ENCODE assay signal across 29 cellular contexts in genomic region chr2:199024224-199024623, GRCh38.
"Had no signal": no experiment of that assay in that cellular context is flagged by ENCODE, and none has a peak within 500 bp of the region (broad histone marks: within the 10 kb centered on the region; RNA-seq: fewer than 3 reads in every experiment).

No MANE protein-coding gene starts in this region.

- H3K4me3 ChIP-seq: stomach, suprapubic skin, testis, thoracic aorta, thyroid gland, tibial artery, tibial nerve, transverse colon, upper lobe of left lung, upper lobe of right lung, uterus, vagina had no signal

- DNase-seq: stimulated activated CD4-positive, alpha-beta T cell treated with anti-CD3 and anti-CD28 coated beads, Interleukin-2, amount 100 ng/mL, for 48 hours; stimulated activated CD4-positive, alpha-beta T cell treated with anti-CD3 and anti-CD28 coated beads, Interleukin-4, amount 100 ng/mL, for 1 hour; stimulated activated CD4-positive, alpha-beta T cell treated with anti-CD3 and anti-CD28 coated beads, Interleukin-4, amount 100 ng/mL, for 24 hours; stimulated activated CD4-positive, alpha-beta T cell treated with anti-CD3 and anti-CD28 coated beads, Interleukin-4, amount 100 ng/mL, for 4 hours; stimulated activated CD8-positive, alpha-beta memory T cell treated with anti-CD3 and anti-CD28 coated beads, Interleukin-4, amount 100 ng/mL, for 48 hours; stimulated activated naive B cell treated with anti-CD40 and anti-IgM and Interleukin-4, amounts not matched to agents 10 μg/mL and 1 μg/mL and 100 μg/mL, for 72 hours; stimulated activated naive CD4-positive, alpha-beta T cell; stimulated activated naive CD4-positive, alpha-beta T cell treated with Interleukin-2 at 50 U/mL for 16 hours; stimulated activated naive CD8-positive, alpha-beta T cell treated with anti-CD3 and anti-CD28 coated beads, Interleukin-15, amount 100 ng/mL, for 72 hours; stimulated activated naive CD8-positive, alpha-beta T cell treated with anti-CD3 and anti-CD28 coated beads, Interleukin-15, Interleukin-2, amounts not matched to agents 100 U/mL and 50 U/mL, for 24 hours; stomach; substantia nigra; testis; thyroid gland; tibial artery; transverse colon; trophoblast cell; upper lobe of left lung; upper lobe of right lung; uterus had no signal

- FAIRE-seq: urothelium cell line had no signal

- H3K27ac Mint-ChIP-seq: stimulated activated effector memory CD8-positive, alpha-beta T cell treated with anti-CD3 and anti-CD28 coated beads, Interleukin-12 subunit alpha, Interleukin-12 subunit beta, amount 100 ng/mL, for 72 hours; stimulated activated memory B cell treated with anti-CD40 and anti-IgM and Interleukin-4, amounts not matched to agents 10 μg/mL and 1 μg/mL and 100 μg/mL, for 72 hours; stimulated activated naive B cell treated with anti-CD40 and anti-IgM and Interleukin-4, amounts not matched to agents 10 μg/mL and 1 μg/mL and 100 μg/mL, for 72 hours; stimulated activated naive CD8-positive, alpha-beta T cell treated with anti-CD3 and anti-CD28 coated beads, Interleukin-15, amount 100 ng/mL, for 72 hours; stimulated activated naive CD8-positive, alpha-beta T cell treated with anti-CD3 and anti-CD28 coated beads, Interleukin-15, Interleukin-2, amounts not matched to agents 100 ng/mL and 50 ng/mL, for 24 hours; type B pancreatic cell had no signal

- H3K9me3 Mint-ChIP-seq: stimulated activated naive CD8-positive, alpha-beta T cell treated with anti-CD3 and anti-CD28 coated beads, Interleukin-15, amount 100 ng/mL, for 72 hours; stimulated activated naive CD8-positive, alpha-beta T cell treated with anti-CD3 and anti-CD28 coated beads, Interleukin-15, Interleukin-2, amounts not matched to agents 100 ng/mL and 50 ng/mL, for 24 hours; type B pancreatic cell had no signal

- H3K27me3 Mint-ChIP-seq: stimulated activated memory B cell treated with anti-CD40 and anti-IgM and Interleukin-4, amounts not matched to agents 10 μg/mL and 1 μg/mL and 100 μg/mL, for 72 hours; stimulated activated naive B cell treated with anti-CD40 and anti-IgM and Interleukin-4, amounts not matched to agents 10 μg/mL and 1 μg/mL and 100 μg/mL, for 72 hours; stimulated activated naive CD8-positive, alpha-beta T cell treated with anti-CD3 and anti-CD28 coated beads, Interleukin-15, amount 100 ng/mL, for 72 hours; stimulated activated naive CD8-positive, alpha-beta T cell treated with anti-CD3 and anti-CD28 coated beads, Interleukin-15, Interleukin-2, amounts not matched to agents 100 ng/mL and 50 ng/mL, for 24 hours had no signal

- H3K9me3 ChIP-seq: suprapubic skin, testis, thoracic aorta, thyroid gland, tibial artery, transverse colon, upper lobe of left lung, upper lobe of right lung, uterus, vagina had no signal

- H3K4me1 Mint-ChIP-seq: stimulated activated effector memory CD8-positive, alpha-beta T cell treated with anti-CD3 and anti-CD28 coated beads, Interleukin-12 subunit alpha, Interleukin-12 subunit beta, amount 100 ng/mL, for 72 hours; stimulated activated memory B cell treated with anti-CD40 and anti-IgM and Interleukin-4, amounts not matched to agents 10 μg/mL and 1 μg/mL and 100 μg/mL, for 72 hours; stimulated activated naive B cell treated with anti-CD40 and anti-IgM and Interleukin-4, amounts not matched to agents 10 μg/mL and 1 μg/mL and 100 μg/mL, for 72 hours; stimulated activated naive CD8-positive, alpha-beta T cell treated with anti-CD3 and anti-CD28 coated beads, Interleukin-15, amount 100 ng/mL, for 72 hours had no signal

- H3K36me3 Mint-ChIP-seq: stimulated activated effector memory CD8-positive, alpha-beta T cell treated with anti-CD3 and anti-CD28 coated beads, Interleukin-12 subunit alpha, Interleukin-12 subunit beta, amount 100 ng/mL, for 72 hours; stimulated activated memory B cell treated with anti-CD40 and anti-IgM and Interleukin-4, amounts not matched to agents 10 μg/mL and 1 μg/mL and 100 μg/mL, for 72 hours; stimulated activated naive B cell treated with anti-CD40 and anti-IgM and Interleukin-4, amounts not matched to agents 10 μg/mL and 1 μg/mL and 100 μg/mL, for 72 hours; type B pancreatic cell had no signal

- ATAC-seq: stimulated activated effector memory CD8-positive, alpha-beta T cell treated with anti-CD3 and anti-CD28 coated beads, Interleukin-12 subunit alpha, Interleukin-12 subunit beta, amount 100 ng/mL, for 72 hours; stimulated activated memory B cell treated with anti-CD40 and anti-IgM and Interleukin-4, amounts not matched to agents 10 μg/mL and 1 μg/mL and 100 μg/mL, for 72 hours; stimulated activated naive B cell treated with anti-CD40 and anti-IgM and Interleukin-4, amounts not matched to agents 10 μg/mL and 1 μg/mL and 100 μg/mL, for 72 hours; stimulated activated naive CD8-positive, alpha-beta T cell treated with anti-CD3 and anti-CD28 coated beads, Interleukin-15, amount 100 ng/mL, for 72 hours; stimulated activated naive CD8-positive, alpha-beta T cell treated with anti-CD3 and anti-CD28 coated beads, Interleukin-15, Interleukin-2, amounts not matched to agents 100 U/mL and 50 U/mL, for 24 hours; upper lobe of right lung had no signal

- H3K27me3 ChIP-seq: suprapubic skin, testis, thyroid gland, tibial artery, tibial nerve, transverse colon, upper lobe of left lung, upper lobe of right lung, vagina had no signal

- H3K4me1 ChIP-seq: stomach, suprapubic skin, testis, thyroid gland, tibial artery, tibial nerve, transverse colon, upper lobe of left lung, upper lobe of right lung, uterus, vagina had no signal

- H3K4me3 Mint-ChIP-seq: stimulated activated effector memory CD8-positive, alpha-beta T cell treated with anti-CD3 and anti-CD28 coated beads, Interleukin-12 subunit alpha, Interleukin-12 subunit beta, amount 100 ng/mL, for 72 hours; stimulated activated memory B cell treated with anti-CD40 and anti-IgM and Interleukin-4, amounts not matched to agents 10 μg/mL and 1 μg/mL and 100 μg/mL, for 72 hours; stimulated activated naive B cell treated with anti-CD40 and anti-IgM and Interleukin-4, amounts not matched to agents 10 μg/mL and 1 μg/mL and 100 μg/mL, for 72 hours; stimulated activated naive CD8-positive, alpha-beta T cell treated with anti-CD3 and anti-CD28 coated beads, Interleukin-15, amount 100 ng/mL, for 72 hours; stimulated activated naive CD8-positive, alpha-beta T cell treated with anti-CD3 and anti-CD28 coated beads, Interleukin-15, Interleukin-2, amounts not matched to agents 100 ng/mL and 50 ng/mL, for 24 hours; type B pancreatic cell had no signal

- H3K36me3 ChIP-seq: stomach, suprapubic skin, thoracic aorta, thyroid gland, tibial artery, tibial nerve, transverse colon, upper lobe of left lung, upper lobe of right lung, uterus, vagina had no signal

- H3K27ac ChIP-seq: stomach, suprapubic skin, testis, thoracic aorta, thyroid gland, tibial artery, tibial nerve, transverse colon, upper lobe of left lung, upper lobe of right lung, uterus, vagina had no signal
